28 cellular contexts compared by ENCODE assay signal in the genomic region with DNA sequence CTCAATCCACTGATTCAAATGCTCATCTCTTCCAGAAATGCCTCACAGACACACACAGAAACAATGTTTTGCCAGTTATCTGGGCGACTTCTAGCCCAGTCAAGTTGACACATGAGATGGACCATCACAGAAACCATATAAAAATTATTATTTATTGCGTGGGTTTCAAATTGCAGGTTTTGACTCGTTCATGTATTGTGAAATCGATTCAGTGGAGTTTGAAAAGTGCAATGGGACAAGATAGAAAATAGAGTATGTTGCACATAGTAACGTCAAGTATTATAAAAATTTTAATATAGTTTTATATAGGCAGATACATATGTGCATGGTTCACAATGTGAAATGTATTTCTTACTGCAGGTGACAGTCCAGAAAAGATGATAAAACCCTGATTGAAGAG.
"Had no signal": no experiment of that assay in that cellular context is flagged by ENCODE, and none has a peak within 500 bp of the region (broad histone marks: within the 10 kb centered on the region; RNA-seq: fewer than 3 reads in every experiment).

No MANE protein-coding gene starts in this region.

- H3K27me3 ChIP-seq: dorsolateral prefrontal cortex had no signal

- H3K4me3 Mint-ChIP-seq: dendritic cell treated with granulocyte-macrophage colony-stimulating factor and Interleukin-4, amounts not matched to agents 40 ng/mL and 50 ng/mL, for 4 days; effector memory CD8-positive, alpha-beta T cell; endodermal cell had no signal

- H3K9me3 Mint-ChIP-seq: dendritic cell treated with granulocyte-macrophage colony-stimulating factor and Interleukin-4, amounts not matched to agents 40 ng/mL and 50 ng/mL, for 4 days; effector memory CD8-positive, alpha-beta T cell; endodermal cell had no signal

- H3K27ac ChIP-seq: colonic mucosa, coronary artery, dorsolateral prefrontal cortex, epithelial cell of prostate, esophagus muscularis mucosa, esophagus squamous epithelium, foreskin keratinocyte, gastrocnemius medialis, gastroesophageal sphincter, heart left ventricle, heart right ventricle had no signal

- H3K4me1 ChIP-seq: colonic mucosa had no signal

- ATAC-seq: effector memory CD8-positive, alpha-beta T cell; esophagus mucosa; foreskin keratinocyte; gastrocnemius medialis; gastroesophageal sphincter; heart left ventricle; heart right ventricle had no signal

- H3K36me3 ChIP-seq: colonic mucosa, esophagus muscularis mucosa, esophagus squamous epithelium, gastrocnemius medialis, gastroesophageal sphincter, heart left ventricle, heart right ventricle had no signal

- H3K9me3 ChIP-seq: colonic mucosa, esophagus muscularis mucosa, esophagus squamous epithelium, gastrocnemius medialis, gastroesophageal sphincter, heart left ventricle, heart right ventricle had no signal

- FAIRE-seq: colon, endometrium, endothelial cell of umbilical vein, frontal cortex had no signal

- DNase-seq: colonic mucosa; cortex of kidney; dermis blood vessel endothelial cell; dorsolateral prefrontal cortex; effector CD4-positive, alpha-beta T cell; effector CD8-positive, alpha-beta T cell; effector memory CD4-positive, alpha-beta T cell; effector memory CD8-positive, alpha-beta T cell; endodermal cell; erythroblast; esophagus squamous epithelium; foreskin fibroblast; foreskin keratinocyte; foreskin melanocyte; gastrocnemius medialis; glutamatergic neuron; heart left ventricle; heart right ventricle had no signal

- H3K4me3 ChIP-seq: colonic mucosa, coronary artery, dorsolateral prefrontal cortex, esophagus muscularis mucosa, esophagus squamous epithelium, gastrocnemius medialis, gastroesophageal sphincter, heart left ventricle, heart right ventricle had no signal

- H3K27ac Mint-ChIP-seq: dendritic cell treated with granulocyte-macrophage colony-stimulating factor and Interleukin-4, amounts not matched to agents 40 ng/mL and 50 ng/mL, for 4 days; effector memory CD8-positive, alpha-beta T cell; endodermal cell had no signal
